In the genomic region with DNA sequence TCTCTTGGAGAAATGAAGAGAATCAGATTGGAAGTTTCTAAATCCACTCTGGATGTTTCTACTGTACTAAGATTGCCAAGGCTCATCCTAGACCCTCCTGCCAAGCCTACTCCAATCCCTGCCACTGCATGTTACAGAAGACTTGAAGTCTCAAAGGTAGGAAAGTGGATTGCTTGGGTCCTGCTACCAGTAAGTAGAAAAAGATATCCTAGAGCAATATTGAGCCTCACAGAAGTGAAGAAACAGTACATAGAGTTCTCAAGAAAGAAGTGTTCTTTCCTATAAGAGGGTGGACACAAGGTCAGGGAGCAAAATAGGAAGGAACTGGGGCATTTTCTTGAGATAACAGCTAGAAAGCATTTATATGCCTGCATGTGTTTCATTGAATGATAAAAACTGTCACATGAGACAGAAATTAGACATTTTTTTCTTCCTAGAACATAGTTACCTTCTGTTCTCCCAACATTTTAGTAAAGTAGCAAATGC, we compare ENCODE assay signal across 28 cellular contexts.
"Had no signal": no experiment of that assay in that cellular context is flagged by ENCODE, and none has a peak within 500 bp of the region (broad histone marks: within the 10 kb centered on the region; RNA-seq: fewer than 3 reads in every experiment).

No MANE protein-coding gene starts in this region.

- H3K9me3 ChIP-seq: gastrocnemius medialis, psoas muscle, suprapubic skin, tibial artery had no signal

- DNase-seq: activated CD4-positive, alpha-beta T cell treated with anti-CD3 and anti-CD28 coated beads for 1 hour; activated CD4-positive, alpha-beta T cell treated with anti-CD3 and anti-CD28 coated beads, Interleukin-2, amount 10 ng/mL, durations not matched to agents 7 days and 5 days; activated CD8-positive, alpha-beta T cell treated with anti-CD3 and anti-CD28 coated beads for 36 hours; activated naive CD4-positive, alpha-beta T cell treated with Interleukin-2 at 50 U/mL for 16 hours; activated naive CD8-positive, alpha-beta T cell treated with anti-CD3 and anti-CD28 coated beads for 36 hours; activated T-cell treated with anti-CD3 and anti-CD28 coated beads, Interleukin-2, amount 50 U/mL, for 72 hours; caudate nucleus; endodermal cell; gastrocnemius medialis; glutamatergic neuron; left cardiac atrium; left ventricle myocardium superior; mammary epithelial cell; naive thymus-derived CD8-positive, alpha-beta T cell; nucleus accumbens; psoas muscle; stimulated activated naive CD4-positive, alpha-beta T cell; T-helper 17 cell; T1000; tibial artery had no signal

- H3K4me1 ChIP-seq: gastrocnemius medialis, parathyroid adenoma, psoas muscle had no signal

- H3K9me3 Mint-ChIP-seq: activated CD4-positive, alpha-beta T cell treated with anti-CD3 and anti-CD28 coated beads, Interleukin-2, amount 10 ng/mL, durations not matched to agents 7 days and 5 days; activated CD8-positive, alpha-beta T cell treated with anti-CD3 and anti-CD28 coated beads for 36 hours; activated naive CD8-positive, alpha-beta T cell treated with anti-CD3 and anti-CD28 coated beads for 36 hours; dendritic cell treated with granulocyte-macrophage colony-stimulating factor and Interleukin-4, amounts not matched to agents 40 ng/mL and 50 ng/mL, for 4 days; endodermal cell; mesothelial cell of epicardium; naive thymus-derived CD8-positive, alpha-beta T cell had no signal

- H3K27me3 ChIP-seq: brain microvascular endothelial cell, gastrocnemius medialis, suprapubic skin, tibial artery had no signal

- H3K79me2 ChIP-seq: parathyroid adenoma had no signal

- H3K4me3 Mint-ChIP-seq: activated CD4-positive, alpha-beta T cell treated with anti-CD3 and anti-CD28 coated beads, Interleukin-2, amount 10 ng/mL, durations not matched to agents 7 days and 5 days; activated CD8-positive, alpha-beta T cell treated with anti-CD3 and anti-CD28 coated beads for 36 hours; activated naive CD8-positive, alpha-beta T cell treated with anti-CD3 and anti-CD28 coated beads for 36 hours; activated T-cell treated with anti-CD3 and anti-CD28 coated beads, Interleukin-2, amount 50 U/mL, for 72 hours; dendritic cell treated with granulocyte-macrophage colony-stimulating factor and Interleukin-4, amounts not matched to agents 40 ng/mL and 50 ng/mL, for 4 days; endodermal cell; mesothelial cell of epicardium; naive thymus-derived CD8-positive, alpha-beta T cell; neural crest cell; T-helper 17 cell; WTC11 had no signal

- H2AFZ ChIP-seq: parathyroid adenoma had no signal

- H3K9ac ChIP-seq: parathyroid adenoma had no signal

- H3K36me3 Mint-ChIP-seq: activated naive CD8-positive, alpha-beta T cell treated with anti-CD3 and anti-CD28 coated beads for 36 hours; mesothelial cell of epicardium; naive thymus-derived CD8-positive, alpha-beta T cell had no signal

- H3K27ac ChIP-seq: brain microvascular endothelial cell, gastrocnemius medialis, parathyroid adenoma, psoas muscle, suprapubic skin, tibial artery had no signal

- ATAC-seq: activated CD8-positive, alpha-beta T cell treated with anti-CD3 and anti-CD28 coated beads for 36 hours; activated T-cell treated with anti-CD3 and anti-CD28 coated beads, Interleukin-2, amount 50 U/mL, for 72 hours; esophagus mucosa; gastrocnemius medialis; left cardiac atrium; left ventricle myocardium superior; naive thymus-derived CD8-positive, alpha-beta T cell; psoas muscle; T-helper 17 cell; WTC11 had no signal

- H3K4me3 ChIP-seq: gastrocnemius medialis, psoas muscle, suprapubic skin, tibial artery had no signal

- H3K27me3 Mint-ChIP-seq: dendritic cell treated with granulocyte-macrophage colony-stimulating factor and Interleukin-4, amounts not matched to agents 40 ng/mL and 50 ng/mL, for 4 days had no signal

- H3K36me3 ChIP-seq: brain microvascular endothelial cell, gastrocnemius medialis, suprapubic skin, tibial artery had no signal

- H3K27ac Mint-ChIP-seq: activated CD4-positive, alpha-beta T cell treated with anti-CD3 and anti-CD28 coated beads, Interleukin-2, amount 10 ng/mL, durations not matched to agents 7 days and 5 days; activated CD8-positive, alpha-beta T cell treated with anti-CD3 and anti-CD28 coated beads for 36 hours; activated naive CD8-positive, alpha-beta T cell treated with anti-CD3 and anti-CD28 coated beads for 36 hours; activated T-cell treated with anti-CD3 and anti-CD28 coated beads, Interleukin-2, amount 50 U/mL, for 72 hours; dendritic cell treated with granulocyte-macrophage colony-stimulating factor and Interleukin-4, amounts not matched to agents 40 ng/mL and 50 ng/mL, for 4 days; endodermal cell; mesothelial cell of epicardium; naive thymus-derived CD8-positive, alpha-beta T cell; T-helper 17 cell; WTC11 had no signal

- H3K4me1 Mint-ChIP-seq: endodermal cell, neural crest cell, WTC11 had no signal
